24 cellular contexts compared by ENCODE assay signal in the genomic region with DNA sequence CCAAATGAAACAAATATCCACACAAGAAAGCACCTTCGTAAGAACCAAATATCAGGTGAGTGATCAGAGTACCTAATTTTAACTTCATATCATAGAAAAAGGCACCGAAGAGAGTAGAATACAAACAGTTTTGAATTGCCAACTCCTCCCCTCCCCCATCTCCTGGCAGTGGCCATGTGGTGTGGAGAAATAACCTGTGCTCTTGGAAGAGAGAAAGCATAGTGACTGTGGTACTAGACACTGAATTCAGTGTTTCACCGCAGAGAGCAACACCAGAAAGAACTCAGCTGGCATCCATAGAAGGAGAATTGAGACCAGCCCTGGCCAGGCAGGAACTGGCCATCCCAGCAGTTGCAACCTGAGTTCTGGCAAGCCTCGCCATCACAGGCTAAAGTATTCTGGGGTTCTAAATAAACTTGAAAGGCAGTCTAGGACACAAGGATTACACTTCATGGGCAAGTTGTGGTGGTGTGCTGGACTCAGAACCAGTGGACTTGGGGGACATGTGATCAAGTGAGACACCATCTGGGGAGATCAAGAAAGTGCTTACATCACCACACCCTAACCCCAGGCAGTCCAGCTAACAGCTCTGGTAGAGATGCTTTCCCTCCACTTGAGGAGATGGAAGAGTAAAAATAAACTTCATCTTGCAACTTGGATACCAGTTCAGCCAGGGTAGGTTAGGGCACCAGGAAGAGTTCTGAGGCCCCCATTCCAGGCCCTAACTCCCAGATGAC.
DNase-seq lines count a peak whose midpoint lies in the region; ATAC-seq and TF ChIP-seq lines count a peak whose summit lies in the region.
"Had no signal": no experiment of that assay in that cellular context is flagged by ENCODE, and none has a peak within 500 bp of the region (broad histone marks: within the 10 kb centered on the region; RNA-seq: fewer than 3 reads in every experiment).

No MANE protein-coding gene starts in this region.

- H3K4ac ChIP-seq in IMR-90 (ENCODE audit: low read depth, low read length), result no peak overlapping the region

- no peaks in the 10 kb centered on the region for H3K9me1 ChIP-seq in IMR-90 (ENCODE audit: insufficient read depth, low read length)

- no peak overlapping the region for H2BK15ac ChIP-seq in IMR-90 (ENCODE audit: low read depth, low read length)

- ATAC-seq in IMR-90 (ENCODE audit: low read depth) (no peak), HG03469 (IDR thresholded peaks at IDR 0.05; ENCODE audit: unreplicated experiment) (no peak)
- ATAC-seq: Panc1 had no signal

- H3K9ac ChIP-seq in IMR-90 (ENCODE audit: low read depth, low read length) (no peak overlapping the region), OCI-LY3 (ENCODE audit: low read length) (no peak overlapping the region)

- H3K27ac ChIP-seq in IMR-90 (ENCODE audit: insufficient read depth, low read length) (no peak overlapping the region), OCI-LY3 (ENCODE audit: low read length) (peak overlapping the region; percentile 22; the same call in 1 of the 2 replicates)

- H2AK5ac ChIP-seq in IMR-90 (ENCODE audit: low read depth, low read length), result no peak overlapping the region

- dilution Hi-C loops in IMR-90 (cut with HindIII; ENCODE audit: low sequenced_read_pairs, unreplicated experiment), result no loop called here

- H3K4me2 ChIP-seq in IMR-90 (ENCODE audit: low read depth, low read length) (no peak overlapping the region), OCI-LY3 (ENCODE audit: low read length) (no peak overlapping the region)

- no peak overlapping the region for H2BK20ac ChIP-seq in IMR-90 (ENCODE audit: low read depth, low read length)

- TF ChIP-seq CTCF in IMR-90 (conservative IDR thresholded peaks at IDR 0.05; ENCODE audit: low read depth, low read length) (no peak), OCI-LY3 (IDR thresholded peaks at IDR 0.05; ENCODE audit: low read depth, low read length) (peak; percentile 38)

- no peak overlapping the region for H3K14ac ChIP-seq in IMR-90 (replicated peaks; ENCODE audit: low read depth, low read length)

- H3K36me3 ChIP-seq in IMR-90 (ENCODE audit: control insufficient read depth, insufficient read depth, low read length), result no peaks in the 10 kb centered on the region
- H3K36me3 ChIP-seq in OCI-LY3 (replicated peaks; ENCODE audit: low read depth, low read length), result no peaks in the 10 kb centered on the region

- DNase-seq in G401 (ENCODE audit: low spot score), result peak; percentile 16
- DNase-seq in IMR-90, result no peak
- peak; percentile 2 for DNase-seq in fibroblast of peridontal ligament (ENCODE audit: extremely low read depth)
- no peak for DNase-seq in HUDEP-2 (lab: John Stamatoyannopoulos, UW; ENCODE audit: unreplicated experiment in 76 of 76)
- DNase-seq in activated CD4-positive, alpha-beta T cell treated with anti-CD3 and anti-CD28 coated beads, Interleukin-2, amount 50 U/mL, for 1 hour, result no peak
- DNase-seq: C1 segment of cervical spinal cord; Caco-2; CD4-positive, alpha-beta memory T cell; DMS 273 treated with DMSO at 0.1 percent for 48 hours; DMS79; EL; KG1; NCI-H1048; NCI-H1417; NCI-H1694; NCI-H2029 treated with DMSO at 0.1 percent for 48 hours; NCI-H2171 treated with DMSO at 0.1 percent for 48 hours; NCI-H345; NCI-H510A treated with DMSO at 0.1 percent for 48 hours; NCI-H748 treated with DMSO at 0.1 percent for 48 hours; SHP77 treated with DMSO at 0.1 percent for 48 hours had no signal

- H2BK5ac ChIP-seq in IMR-90 (ENCODE audit: low read depth, low read length, poor library complexity, severe bottlenecking), result no peak overlapping the region

- H3K79me2 ChIP-seq in OCI-LY3 (ENCODE audit: low read length), result no peaks in the 10 kb centered on the region

- H3K23ac ChIP-seq in IMR-90 (ENCODE audit: low read depth, low read length), result no peak overlapping the region

- no peak overlapping the region for H2BK120ac ChIP-seq in IMR-90 (ENCODE audit: low read depth, low read length)

- no peak for TF ChIP-seq RAD21 in IMR-90 (IDR thresholded peaks at IDR 0.05; ENCODE audit: low read length)

- H4K20me1 ChIP-seq in IMR-90 (ENCODE audit: insufficient read depth, low read length) (no peaks in the 10 kb centered on the region), OCI-LY3 (ENCODE audit: insufficient read depth, low read length) (no peaks in the 10 kb centered on the region)

- no peaks in the 10 kb centered on the region for H3K27me3 ChIP-seq in IMR-90 (ENCODE audit: control insufficient read depth, insufficient read depth, low read length)
- H3K27me3 ChIP-seq in OCI-LY3 (ENCODE audit: low read depth, low read length), result no peaks in the 10 kb centered on the region

- no CpG with 5 or more reads among the region's 4 CpGs for WGBS in IMR-90 (ENCODE audit: extremely low coverage in 2 of 2, insufficient read length in 1 of 2), 2 experiments

- peak overlapping the region; percentile 21 for H2AFZ ChIP-seq in IMR-90 (replicated peaks; ENCODE audit: low read length, poor library complexity)
- H2AFZ ChIP-seq in OCI-LY3 (ENCODE audit: low read depth, low read length), result peak overlapping the region; percentile 27; the same call in 1 of the 2 replicates

- no peak for TF ChIP-seq POLR2A in IMR-90 (IDR thresholded peaks at IDR 0.05; ENCODE audit: low read depth, low read length)

- no peak overlapping the region for H3K18ac ChIP-seq in IMR-90 (ENCODE audit: low read depth, low read length)

- H3K4me3 ChIP-seq in IMR-90 (ENCODE audit: insufficient read depth, low read depth, low read length) (no peak overlapping the region), OCI-LY3 (ENCODE audit: low read length) (no peak overlapping the region)

- no peak overlapping the region for H2AK9ac ChIP-seq in IMR-90 (replicated peaks; ENCODE audit: low read depth, low read length, poor library complexity)

- H3K56ac ChIP-seq in IMR-90 (ENCODE audit: extremely low read depth, insufficient read depth, low read length), result no peak overlapping the region

- H3K4me1 ChIP-seq in IMR-90 (ENCODE audit: control insufficient read depth, insufficient read depth, low read length) (no peaks in the 10 kb centered on the region), OCI-LY3 (ENCODE audit: low read length) (peaks cover 16% of the 10 kb centered on the region)
- H3K4me1 ChIP-seq: Caco-2 had no signal

- H4K5ac ChIP-seq in IMR-90 (ENCODE audit: low read depth, low read length), result no peak overlapping the region

- CTCF ChIA-PET in IMR-90 (lab: Yijun Ruan, JAX), result no interaction called here

- H3K9me3 ChIP-seq in IMR-90 (ENCODE audit: control insufficient read depth, insufficient read depth, low read length) (no peaks in the 10 kb centered on the region), OCI-LY3 (ENCODE audit: insufficient read depth, low read length) (no peaks in the 10 kb centered on the region)

- POLR2A ChIA-PET in IMR-90 (lab: Charles Lee; ENCODE audit: unreplicated experiment), result no interaction called here

- H4K8ac ChIP-seq in IMR-90 (ENCODE audit: low read depth in 2 of 2, low read length in 2 of 2), result no peak overlapping the region

- BruUV-seq in IMR-90 (replicated peaks; lab: Mats Ljungman, UMichigan), result no TSS peak

- in situ Hi-C loops in G401 (cut with HindIII; ENCODE audit: low sequenced_read_pairs), result no loop called here
- in situ Hi-C loops in IMR-90 (cut with MboI; ENCODE audit: low sequenced_read_pairs), result no loop called here

- intact Hi-C loops in IMR-90 (cut with micrococcal nuclease), result no loop called here

- no peaks in the 10 kb centered on the region for H3K79me1 ChIP-seq in IMR-90 (ENCODE audit: low read depth in 1 of 2, low read length in 2 of 2)

- no peak overlapping the region for H4K91ac ChIP-seq in IMR-90 (ENCODE audit: insufficient read depth, low read depth, low read length)

TF ChIP-seq in IMR-90, 13 proteins besides CTCF, POLR2A, EP300 and RAD21:
- no peak for TF ChIP-seq NFE2L2 (IDR thresholded peaks at IDR 0.05; ENCODE audit: low read depth, low read length)
- no peak for TF ChIP-seq SMC3 (IDR thresholded peaks at IDR 0.05; ENCODE audit: low read depth, low read length)
- no peak for TF ChIP-seq BHLHE40 (IDR thresholded peaks at IDR 0.05; ENCODE audit: low read depth, low read length)
- no peak for TF ChIP-seq RFX5 (IDR thresholded peaks at IDR 0.05; ENCODE audit: low read depth, low read length)
- TF ChIP-seq MAZ (IDR thresholded peaks at IDR 0.05; ENCODE audit: borderline replicate concordance, low read depth, low read length), result no peak
- TF ChIP-seq FOS (IDR thresholded peaks at IDR 0.05; ENCODE audit: low read depth, low read length), result no peak
- TF ChIP-seq, protein P1, sequence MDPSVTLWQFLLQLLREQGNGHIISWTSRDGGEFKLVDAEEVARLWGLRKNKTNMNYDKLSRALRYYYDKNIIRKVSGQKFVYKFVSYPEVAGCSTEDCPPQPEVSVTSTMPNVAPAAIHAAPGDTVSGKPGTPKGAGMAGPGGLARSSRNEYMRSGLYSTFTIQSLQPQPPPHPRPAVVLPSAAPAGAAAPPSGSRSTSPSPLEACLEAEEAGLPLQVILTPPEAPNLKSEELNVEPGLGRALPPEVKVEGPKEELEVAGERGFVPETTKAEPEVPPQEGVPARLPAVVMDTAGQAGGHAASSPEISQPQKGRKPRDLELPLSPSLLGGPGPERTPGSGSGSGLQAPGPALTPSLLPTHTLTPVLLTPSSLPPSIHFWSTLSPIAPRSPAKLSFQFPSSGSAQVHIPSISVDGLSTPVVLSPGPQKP (IDR thresholded peaks at IDR 0.05; ENCODE audit: borderline replicate concordance, low read depth, low read length), result no peak
- TF ChIP-seq, protein P2, sequence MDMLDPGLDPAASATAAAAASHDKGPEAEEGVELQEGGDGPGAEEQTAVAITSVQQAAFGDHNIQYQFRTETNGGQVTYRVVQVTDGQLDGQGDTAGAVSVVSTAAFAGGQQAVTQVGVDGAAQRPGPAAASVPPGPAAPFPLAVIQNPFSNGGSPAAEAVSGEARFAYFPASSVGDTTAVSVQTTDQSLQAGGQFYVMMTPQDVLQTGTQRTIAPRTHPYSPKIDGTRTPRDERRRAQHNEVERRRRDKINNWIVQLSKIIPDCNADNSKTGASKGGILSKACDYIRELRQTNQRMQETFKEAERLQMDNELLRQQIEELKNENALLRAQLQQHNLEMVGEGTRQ (IDR thresholded peaks at IDR 0.05; ENCODE audit: low read depth, low read length), result no peak
- no peak for TF ChIP-seq MXI1 (IDR thresholded peaks at IDR 0.05; ENCODE audit: borderline replicate concordance, low read depth, low read length)
- no peak for TF ChIP-seq MAFK (IDR thresholded peaks at IDR 0.05; ENCODE audit: low read depth, low read length)
- no peak for TF ChIP-seq CEBPB (IDR thresholded peaks at IDR 0.05; ENCODE audit: low read depth, low read length)
- no peak for TF ChIP-seq RCOR1 (IDR thresholded peaks at IDR 0.05; ENCODE audit: insufficient replicate concordance, low read length)
- no peak for TF ChIP-seq CHD1 (IDR thresholded peaks at IDR 0.05; ENCODE audit: low read depth, low read length)

Comparison
In these comparisons a context has a peak if more than half of its experiments do, and no peak if none do; other contexts are left out.
1. DNase-seq: peak in G401 (single experiment) and fibroblast of peridontal ligament (single experiment); none in IMR-90 (single experiment), HUDEP-2 (0 of 76) and activated CD4-positive, alpha-beta T cell treated with anti-CD3 and anti-CD28 coated beads, Interleukin-2, amount 50 U/mL, for 1 hour (single experiment).